Comparison of ENCODE assay signal across 9 cellular contexts in genomic region chr19:41859213-41859617, GRCh38. TPM values are rescaled to one million over a fixed set of nuclear protein-coding genes. Genes with fewer than 3 reads are reported as not detected.
A peak's percentile ranks its signal among the peaks of the same experiment; 100 is the strongest.
DNase-seq lines count a peak whose midpoint lies in the region; ATAC-seq and TF ChIP-seq lines count a peak whose summit lies in the region.
"Had no signal": no experiment of that assay in that cellular context is flagged by ENCODE, and none has a peak within 500 bp of the region (broad histone marks: within the 10 kb centered on the region; RNA-seq: fewer than 3 reads in every experiment).

No MANE protein-coding gene starts in this region.

- POLR2A ChIA-PET in T-cell (lab: Charles Lee) = interaction anchor here (0.6 to 1.0 kb wide), 6 partner anchors 16 to 1099 kb away, joined by 3 to 9 read pairs (median 3); no protein-coding TSS in a partner anchor

- TF ChIP-seq CTCF in GM12875 (IDR thresholded peaks at IDR 0.05; ENCODE audit: borderline replicate concordance, insufficient read depth, low read depth, low read length) (no peak), fibroblast of villous mesenchyme (IDR thresholded peaks at IDR 0.05; ENCODE audit: insufficient read depth, low read depth, low read length) (no peak)

- no peaks in the 10 kb centered on the region for H3K9me3 Mint-ChIP-seq in T-cell

- peak overlapping the region; percentile 62 for H3K9ac ChIP-seq in skeletal muscle satellite cell (ENCODE audit: low read depth, low read length)

- H3K4me2 ChIP-seq in skeletal muscle satellite cell (ENCODE audit: low read length) = peak overlapping the region; percentile 80

- peak overlapping the region; percentile 80 to 95 (median 93) for H3K4me3 Mint-ChIP-seq in T-cell

- H3K27me3 ChIP-seq in skeletal muscle satellite cell (ENCODE audit: control insufficient read depth, insufficient read depth, low read length) = peaks cover 11% of the 10 kb centered on the region

- no peak for DNase-seq in T-cell
- no peak for DNase-seq in fibroblast of villous mesenchyme (ENCODE audit: low read depth)
- no peak for DNase-seq in NCI-H82 treated with DMSO at 0.1 percent for 48 hours (lab: John Stamatoyannopoulos, UW; ENCODE audit: unreplicated experiment)
- no peak for DNase-seq in NCI-H2107 (lab: John Stamatoyannopoulos, UW)
- DNase-seq in activated CD4-positive, CD25-positive, alpha-beta regulatory T cell (lab: John Stamatoyannopoulos, UW) = no peak

- peaks cover 30% of the 10 kb centered on the region for H3K36me3 Mint-ChIP-seq in T-cell

- no peaks in the 10 kb centered on the region for H3K9me3 ChIP-seq in skeletal muscle satellite cell (replicated peaks; ENCODE audit: low read length)

- H3K4me3 ChIP-seq in GM12875 (ENCODE audit: low read depth, low read length) (peak overlapping the region; percentile 92), fibroblast of villous mesenchyme (ENCODE audit: low read depth, low read length) (peak overlapping the region; percentile 53), skeletal muscle satellite cell (ENCODE audit: low read length) (peak overlapping the region; percentile 90)

- ATAC-seq in T-cell (replicated peaks in 1 of 4) = no peak
- ATAC-seq in HG03139 (IDR thresholded peaks at IDR 0.05; ENCODE audit: unreplicated experiment) = no peak

- peak overlapping the region; percentile 96 to 99 for H3K27ac Mint-ChIP-seq in T-cell

- peaks cover 35% of the 10 kb centered on the region for H3K36me3 ChIP-seq in skeletal muscle satellite cell (ENCODE audit: insufficient read depth, low read length)

- H3K4me1 ChIP-seq in skeletal muscle satellite cell (ENCODE audit: control insufficient read depth, insufficient read depth, low read length) = peaks cover 25% of the 10 kb centered on the region

- no peaks in the 10 kb centered on the region for H3K27me3 Mint-ChIP-seq in T-cell

- CTCF ChIA-PET in T-cell (lab: Charles Lee) = interaction anchor here (0.6 to 3.0 kb wide), 11 partner anchors 12 to 176 kb away, joined by 3 to 15 read pairs (median 6); no protein-coding TSS in a partner anchor

- peaks cover 37 to 41% (median 39%) of the 10 kb centered on the region in 3 donors for H3K4me1 Mint-ChIP-seq in T-cell

RNA-seq across cellular contexts. Expression of gene RPS19, which starts 0.8 kb away (rescaled TPM):
- total RNA-seq in T-cell (1,000 to 10,000 TPM; 3,043 to 4,286 (median 3,822) TPM), fibroblast of villous mesenchyme (600 and 662 TPM in 2 replicates)
- 716 and 761 TPM in 2 replicates for total RNA-seq in skeletal muscle satellite cell (2012; rRNA removed)

RNA-seq across cellular contexts. Expression of gene DMRTC2, which starts 14.4 kb away (rescaled TPM):
- not detected for total RNA-seq in T-cell
- total RNA-seq in fibroblast of villous mesenchyme = not detected in 2 replicates
- not detected in 2 replicates for total RNA-seq in skeletal muscle satellite cell (2012; rRNA removed)
- total RNA-seq: myocyte had no signal

RNA-seq across cellular contexts. Expression of gene LYPD4, which starts 14.7 kb away (rescaled TPM):
- total RNA-seq in T-cell = not detected
- not detected in 2 replicates for total RNA-seq in fibroblast of villous mesenchyme
- total RNA-seq in skeletal muscle satellite cell (2012; rRNA removed) = not detected in 2 replicates
- total RNA-seq: myocyte had no signal

RNA-seq across cellular contexts. Expression of gene CD79A, which starts 17.9 kb away (rescaled TPM):
- total RNA-seq in T-cell = 10 to 100 TPM; 15.9 to 51.1 (median 19.0) TPM
- not detected in 2 replicates for total RNA-seq in fibroblast of villous mesenchyme
- not detected in 2 replicates for total RNA-seq in skeletal muscle satellite cell (2012; rRNA removed)

RNA-seq across cellular contexts. Expression of gene ARHGEF1, which starts 23.8 kb away (rescaled TPM):
- total RNA-seq in T-cell (1,000 to 10,000 TPM; 1,130 to 1,360 (median 1,288) TPM), fibroblast of villous mesenchyme (35.0 and 38.3 TPM in 2 replicates)
- total RNA-seq in skeletal muscle satellite cell (2012; rRNA removed) = 43.9 and 48.3 TPM in 2 replicates
